8 cellular contexts compared by ENCODE assay signal in the genomic region with DNA sequence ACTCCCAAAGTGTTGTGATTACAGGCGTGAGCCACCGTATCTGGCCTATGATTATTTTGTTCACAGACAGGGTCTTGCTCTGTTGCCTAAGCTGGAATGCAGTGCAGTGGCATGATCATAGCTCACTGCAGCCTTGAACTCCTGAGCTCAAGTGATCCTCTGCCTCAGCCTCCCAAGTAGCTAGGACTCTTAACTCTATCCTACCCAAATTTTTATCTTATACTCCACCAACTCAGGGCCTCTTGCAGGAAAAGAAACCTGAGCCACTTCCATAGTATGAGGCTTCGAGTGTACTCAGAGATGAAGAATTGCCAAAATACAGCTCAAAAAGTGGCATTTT. TPM values are rescaled to one million over a fixed set of nuclear protein-coding genes. Genes with fewer than 3 reads are reported as not detected.
DNase-seq lines count a peak whose midpoint lies in the region; ATAC-seq and TF ChIP-seq lines count a peak whose summit lies in the region.

No MANE protein-coding gene starts in this region.

- H3K4me1 ChIP-seq in ES-I3 (ENCODE audit: insufficient read depth, low read length) (no peaks in the 10 kb centered on the region; the same call in 1 of the 2 replicates), trophoblast cell (ENCODE audit: control insufficient read depth in 1 of 2, insufficient read depth in 2 of 2, low read length in 2 of 2) (peaks cover 5 to 12% of the 10 kb centered on the region in 2 experiments)

- peaks cover 8% of the 10 kb centered on the region for H3K79me1 ChIP-seq in trophoblast cell (ENCODE audit: low read length)

- peak overlapping the region; percentile 80 for H3K4me2 ChIP-seq in trophoblast cell (ENCODE audit: low read length)

- H2BK120ac ChIP-seq in trophoblast cell (ENCODE audit: insufficient read depth, low read length, poor library complexity) = no peak overlapping the region

- no peak overlapping the region for H2AFZ ChIP-seq in trophoblast cell (ENCODE audit: insufficient read depth, low read length, poor library complexity)

- no CpG with 5 or more reads among the region's 3 CpGs for WGBS in trophoblast cell (ENCODE audit: extremely low coverage, insufficient coverage, insufficient read length)

- H2AK5ac ChIP-seq in trophoblast cell (ENCODE audit: low read length) = no peak overlapping the region

- CTCF ChIA-PET in RWPE1 (lab: Yijun Ruan, JAX) = no interaction called here

- POLR2A ChIA-PET in RWPE1 (lab: Yijun Ruan, JAX; ENCODE audit: low non-redundant PET) = no interaction called here

- DNase-seq in RWPE1 (ENCODE audit: low spot score) (no peak), epithelial cell of proximal tubule (ENCODE audit: low read depth) (no peak), trophoblast cell (no peak), NCI-H1048 (lab: John Stamatoyannopoulos, UW) (no peak), retina (no peak)
- DNase-seq in stimulated activated CD4-positive, alpha-beta T cell treated with anti-CD3 and anti-CD28 coated beads, Interleukin-15, amount 100 ng/mL, for 24 hours = no peak

- H3K18ac ChIP-seq in trophoblast cell (ENCODE audit: low read length) = no peak overlapping the region

- H3K27ac ChIP-seq in RWPE1 (peak overlapping the region; percentile 12; the same call in 1 of the 2 replicates), trophoblast cell (ENCODE audit: low read depth, low read length) (no peak overlapping the region)

- H2BK5ac ChIP-seq in trophoblast cell (ENCODE audit: low read depth, low read length, poor library complexity) = no peak overlapping the region

- ATAC-seq in GM19351 (IDR thresholded peaks at IDR 0.05; ENCODE audit: unreplicated experiment) = no peak

- H3K9me3 ChIP-seq in ES-I3 (ENCODE audit: control insufficient read depth, insufficient read depth, low read length) (no peaks in the 10 kb centered on the region), trophoblast cell (ENCODE audit: insufficient read depth, low read depth, low read length) (no peaks in the 10 kb centered on the region)

- H3K27me3 ChIP-seq in trophoblast cell (ENCODE audit: insufficient read depth, low read length) = no peaks in the 10 kb centered on the region

- H3K79me2 ChIP-seq in trophoblast cell (ENCODE audit: control insufficient read depth, insufficient read depth, low read length, poor library complexity) = peaks cover 5% of the 10 kb centered on the region

- H3K23ac ChIP-seq in trophoblast cell (ENCODE audit: low read length) = no peak overlapping the region

- H3K14ac ChIP-seq in trophoblast cell (ENCODE audit: low read length) = no peak overlapping the region

- no peak overlapping the region for H3K4ac ChIP-seq in trophoblast cell (ENCODE audit: low read depth, low read length)

- H3K36me3 ChIP-seq in ES-I3 (ENCODE audit: insufficient read depth, low read length) (0 out of 2 replicates have a peak, but pooled peaks cover 4% of the 10 kb centered on the region), trophoblast cell (ENCODE audit: control insufficient read depth in 1 of 2, insufficient read depth in 2 of 2, low read length in 2 of 2) (peaks cover 21 to 25% of the 10 kb centered on the region in 2 experiments)

- H3K9ac ChIP-seq in ES-I3 (ENCODE audit: low read depth, low read length) = peak overlapping the region; percentile 59; the same call in 1 of the 2 replicates
- H3K9ac ChIP-seq in trophoblast cell (ENCODE audit: low read length) = no peak overlapping the region

- TF ChIP-seq CTCF in RWPE1 (conservative IDR thresholded peaks at IDR 0.05; ENCODE audit: low read depth) (no peak), epithelial cell of proximal tubule (conservative IDR thresholded peaks at IDR 0.05; ENCODE audit: low read depth, low read length) (no peak)

- no peak overlapping the region for H2BK12ac ChIP-seq in trophoblast cell (ENCODE audit: low read length)

- no peak overlapping the region for H4K12ac ChIP-seq in trophoblast cell (ENCODE audit: low read depth, low read length)

- peak overlapping the region; percentile 78 for H3K4me3 ChIP-seq in epithelial cell of proximal tubule (ENCODE audit: low read depth, low read length)
- H3K4me3 ChIP-seq in trophoblast cell (ENCODE audit: low read depth, low read length) = no peak overlapping the region

- no peak overlapping the region for H4K91ac ChIP-seq in trophoblast cell (ENCODE audit: low read depth, low read length)

- H4K8ac ChIP-seq in trophoblast cell (ENCODE audit: low read depth, low read length) = no peak overlapping the region

RNA-seq across cellular contexts. Expression of a gene that starts 0.8 kb away (rescaled TPM):
- total RNA-seq in epithelial cell of proximal tubule = 33.3 and 88.4 TPM in 2 replicates
- 21.0 and 23.1 TPM in 2 replicates for polyA plus RNA-seq in trophoblast cell (2013)

RNA-seq across cellular contexts. Expression of a gene that starts 1.1 kb away (rescaled TPM):
- total RNA-seq in epithelial cell of proximal tubule = 28.5 and 47.1 TPM in 2 replicates
- 28.5 and 28.6 TPM in 2 replicates for polyA plus RNA-seq in trophoblast cell (2013)
